In the genomic region with DNA sequence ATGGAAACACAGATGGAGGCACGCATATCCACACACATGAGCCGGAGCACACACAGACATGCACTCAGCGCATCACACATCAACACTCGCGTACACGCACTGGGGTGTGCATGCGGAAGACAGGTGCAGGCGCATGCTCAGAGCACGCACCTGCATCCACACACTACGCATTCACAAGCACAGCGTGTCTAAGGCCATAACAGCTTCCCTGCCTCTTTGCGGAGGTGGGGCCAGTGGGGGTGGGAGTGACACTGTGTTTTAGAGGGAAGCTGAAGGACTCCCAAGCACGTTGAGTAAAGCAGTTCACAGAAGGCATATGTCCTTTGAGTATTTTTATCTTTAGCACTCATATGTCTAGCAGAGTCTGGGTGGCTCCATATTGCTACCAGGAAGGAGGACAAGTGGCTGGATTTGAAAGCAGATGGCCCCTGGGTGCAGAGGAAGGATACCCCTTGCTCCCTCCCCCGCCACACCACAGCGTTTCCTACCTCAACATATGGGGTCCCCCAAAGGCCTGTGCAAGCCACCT, we compare ENCODE assay signal across 16 cellular contexts.
A peak's percentile ranks its signal among the peaks of the same experiment; 100 is the strongest.
DNase-seq lines count a peak whose midpoint lies in the region; ATAC-seq, FAIRE-seq and TF ChIP-seq lines count a peak whose summit lies in the region.
"Had no signal": no experiment of that assay in that cellular context is flagged by ENCODE, and none has a peak within 500 bp of the region (broad histone marks: within the 10 kb centered on the region; RNA-seq: fewer than 3 reads in every experiment).

No MANE protein-coding gene starts in this region.

- H3K4me2 ChIP-seq in A549 = peak overlapping the region; percentile 56

- WGBS in A549 (ENCODE audit: missing lambda C conversion rate) = 92% methylated on average over 13 of the region's 15 CpGs
- WGBS in lung, 2 donors = 76 to 88% methylated on average over 15 of the region's 15 CpGs

- DNase-seq in A549 (ENCODE audit: low read depth in 1 of 2, low spot score in 1 of 2) = no peak
- peak; percentile 53 to 66 for DNase-seq in Kasumi-1 (lab: John Stamatoyannopoulos, UW)
- peak; percentile 83 for DNase-seq in WERI-Rb-1
- DNase-seq in lung (ENCODE audit: low spot score) = no peak
- DNase-seq in NOMO-1 (lab: John Stamatoyannopoulos, UW; ENCODE audit: unreplicated experiment in 2 of 2) = no peak
- DNase-seq in G401 (ENCODE audit: low spot score) = no peak
- DNase-seq in CD8-positive, alpha-beta T cell = no peak
- DNase-seq: activated naive CD4-positive, alpha-beta T cell; BE2C; cortex of kidney; foreskin melanocyte; NCI-H446; stimulated activated CD4-positive, alpha-beta T cell treated with anti-CD3 and anti-CD28 coated beads, Interleukin-4, amount 100 ng/mL, for 4 hours had no signal

- peaks cover 30% of the 10 kb centered on the region for H3K4me1 Mint-ChIP-seq in CD8-positive, alpha-beta T cell (ENCODE audit: low read depth)

- H3K36me3 Mint-ChIP-seq in CD8-positive, alpha-beta T cell = no peaks in the 10 kb centered on the region

- H3K4me3 ChIP-seq in A549 = no peak overlapping the region
- no peak overlapping the region for H3K4me3 ChIP-seq in WERI-Rb-1 (ENCODE audit: low read depth, low read length)
- no peak overlapping the region for H3K4me3 ChIP-seq in lung
- H3K4me3 ChIP-seq in CD8-positive, alpha-beta T cell (ENCODE audit: low read depth, low read length) = no peak overlapping the region
- H3K4me3 ChIP-seq: left lung, ovary had no signal

- H3K4me1 ChIP-seq in A549 (peaks cover 79% of the 10 kb centered on the region), lung (ENCODE audit: control insufficient read depth in 2 of 2, insufficient read depth in 2 of 2, low read length in 2 of 2) (no peaks in the 10 kb centered on the region)
- H3K4me1 ChIP-seq in CD8-positive, alpha-beta T cell (ENCODE audit: insufficient read depth, low read length) = peaks cover 23% of the 10 kb centered on the region

- H3K4me3 Mint-ChIP-seq in CD8-positive, alpha-beta T cell = no peak overlapping the region

- intact Hi-C loops in CD8-positive, alpha-beta T cell (cut with DNase I, micrococcal nuclease) = loop anchor here (5.0 kb wide), 2 partner anchors 32 to 67 kb away; a partner anchor contains a TSS

- H3K9me3 Mint-ChIP-seq in CD8-positive, alpha-beta T cell = no peaks in the 10 kb centered on the region

- POLR2A ChIA-PET in A549 (lab: Yijun Ruan, JAX) = interaction anchor here (0.5 to 4.3 kb wide), 6 partner anchors 10 to 1635 kb away, joined by 4 to 173 read pairs (median 8); a partner anchor contains a TSS
- POLR2A ChIA-PET in CD8-positive, alpha-beta T cell (lab: Charles Lee) = interaction anchor here (0.6 to 2.1 kb wide), 4 partner anchors 16 to 1181 kb away, joined by 3 to 11 read pairs (median 3); a partner anchor contains a TSS

- TF ChIP-seq RAD21 in A549 (conservative IDR thresholded peaks at IDR 0.05 in 1 of 2, IDR thresholded peaks at IDR 0.05 in 1 of 2) = no peak

- no peak overlapping the region for H3K27ac Mint-ChIP-seq in CD8-positive, alpha-beta T cell

- H3K27ac ChIP-seq in A549 (peak overlapping the region; percentile 94 to 98), WERI-Rb-1 (peak overlapping the region; percentile 88), lung (ENCODE audit: low read depth in 1 of 2, low read length in 1 of 2) (peak overlapping the region; percentile 15 to 51)
- no peak overlapping the region for H3K27ac ChIP-seq in CD8-positive, alpha-beta T cell (ENCODE audit: low read depth, low read length)
- H3K27ac ChIP-seq: left lung, ovary had no signal

- ATAC-seq in A549 (no peak), lung (ENCODE audit: insufficient read depth, low FRiP score) (no peak), HG03159 (IDR thresholded peaks at IDR 0.05; ENCODE audit: unreplicated experiment) (no peak)
- no peak for ATAC-seq in CD8-positive, alpha-beta T cell

- CTCF ChIA-PET in A549 (lab: Yijun Ruan, JAX) = interaction anchor here (0.7 to 28.2 kb wide), 11 partner anchors 10 to 219 kb away, joined by 3 to 1502 read pairs (median 6); a partner anchor contains a TSS
- CTCF ChIA-PET in CD8-positive, alpha-beta T cell (lab: Charles Lee) = interaction anchor here (1.3 to 1.6 kb wide), 2 partner anchors 26 to 82 kb away, joined by 3 to 7 read pairs; no protein-coding TSS in a partner anchor

- no peak for TF ChIP-seq CTCF in A549 (IDR thresholded peaks at IDR 0.05)
- no peak for TF ChIP-seq CTCF in WERI-Rb-1 (IDR thresholded peaks at IDR 0.05; ENCODE audit: low read depth, low read length)
- TF ChIP-seq CTCF in lung (IDR thresholded peaks at IDR 0.05; ENCODE audit: control extremely low read depth, extremely low read depth) = no peak
- TF ChIP-seq CTCF in CD8-positive, alpha-beta T cell (IDR thresholded peaks at IDR 0.05) = no peak

- H3K27me3 ChIP-seq in WERI-Rb-1 (ENCODE audit: insufficient read depth, low read depth, severe bottlenecking) (no peaks in the 10 kb centered on the region), lung (ENCODE audit: control insufficient read depth, insufficient read depth) (no peaks in the 10 kb centered on the region)
- no peaks in the 10 kb centered on the region for H3K27me3 ChIP-seq in CD8-positive, alpha-beta T cell (ENCODE audit: insufficient read depth, low read length)
- H3K27me3 ChIP-seq: BE2C, left lung, ovary had no signal

- no peak for FAIRE-seq in A549 (lab: Jason Lieb, UNC)

- TF ChIP-seq EP300 in A549 (IDR thresholded peaks at IDR 0.05) = no peak

- H3K9me3 ChIP-seq in A549 (0 out of 3 replicates have a peak, but pooled peaks cover 2% of the 10 kb centered on the region), WERI-Rb-1 (ENCODE audit: severe bottlenecking) (no peaks in the 10 kb centered on the region), lung (ENCODE audit: control insufficient read depth in 2 of 2, insufficient read depth in 1 of 2, low read length in 1 of 2) (no peaks in the 10 kb centered on the region)
- H3K9me3 ChIP-seq in CD8-positive, alpha-beta T cell (ENCODE audit: low read length) = no peaks in the 10 kb centered on the region
- H3K9me3 ChIP-seq: BE2C, left lung, ovary had no signal

- no peaks in the 10 kb centered on the region for H3K27me3 Mint-ChIP-seq in CD8-positive, alpha-beta T cell (ENCODE audit: low read depth)

- in situ Hi-C loops in G401 (cut with HindIII; ENCODE audit: low sequenced_read_pairs) = no loop called here

- no peak for TF ChIP-seq POLR2A in A549 (IDR thresholded peaks at IDR 0.05; ENCODE audit: low read length)

- no peaks in the 10 kb centered on the region for H3K36me3 ChIP-seq in WERI-Rb-1
- H3K36me3 ChIP-seq in lung (ENCODE audit: control insufficient read depth in 2 of 2, insufficient read depth in 2 of 2, low read length in 2 of 2) = no peaks in the 10 kb centered on the region
- H3K36me3 ChIP-seq in CD8-positive, alpha-beta T cell (ENCODE audit: insufficient read depth, low read length) = no peaks in the 10 kb centered on the region
- H3K36me3 ChIP-seq: BE2C, left lung, ovary had no signal

TF ChIP-seq in A549, 52 proteins besides CTCF, POLR2A, EP300 and RAD21:
- 0 out of 2 replicates have a peak, but pooled peaks have one; percentile 14 for TF ChIP-seq HOXB13 (CRISPR knock-in tag; IDR thresholded peaks at IDR 0.05; ENCODE audit: low read depth)
- no peak for TF ChIP-seq RFX5 (IDR thresholded peaks at IDR 0.05)
TF ChIP-seq in A549: peak in this region for 1.

Comparison
In these comparisons a context has a peak if more than half of its experiments do, and no peak if none do; other contexts are left out.
1. DNase-seq: peak in Kasumi-1 (2 of 2) and WERI-Rb-1 (single experiment); none in A549 (0 of 2), lung (single experiment), NOMO-1 (0 of 2), G401 (single experiment) and CD8-positive, alpha-beta T cell (0 of 7).